In genomic region chr20:20712474-20713243, GRCh38 we compare ENCODE assay signal across 1 cellular context.
TF ChIP-seq lines count a peak whose summit lies in the region.

RALGAPA2 (minus strand) TSS chr20:20712644; CDS start chr20:20712480, 164 bp downstream.

TF ChIP-seq in HepG2, 621 proteins besides CTCF, POLR2A, EP300 and RAD21 (continued from another document):
- TF ChIP-seq ZGPAT (CRISPR knock-in tag; IDR thresholded peaks at IDR 0.05), result peak; percentile 90
- TF ChIP-seq U2AF1 (optimal IDR thresholded peaks at IDR 0.05; ENCODE audit: low read depth, low read length), result peak; percentile 71
- peak; percentile 93 for TF ChIP-seq THAP9 (CRISPR knock-in tag; IDR thresholded peaks at IDR 0.05; ENCODE audit: borderline replicate concordance)
- no peak; the same call in none of the 2 replicates for TF ChIP-seq ZBTB25 (CRISPR knock-in tag; IDR thresholded peaks at IDR 0.05)
- TF ChIP-seq THAP8 (CRISPR knock-in tag; IDR thresholded peaks at IDR 0.05; ENCODE audit: borderline replicate concordance), result peak; percentile 85; the same call in 1 of the 2 replicates
- 0 out of 2 replicates have a peak, but pooled peaks have one; percentile 89 for TF ChIP-seq SNAPC4 (CRISPR knock-in tag; IDR thresholded peaks at IDR 0.05)
- peak; percentile 57; the same call in 1 of the 2 replicates for TF ChIP-seq ZIK1 (CRISPR knock-in tag; IDR thresholded peaks at IDR 0.05; ENCODE audit: borderline replicate concordance, low read depth)
- TF ChIP-seq REPIN1 (CRISPR knock-in tag; IDR thresholded peaks at IDR 0.05; ENCODE audit: borderline replicate concordance, low read depth), result peak; percentile 78; the same call in 1 of the 2 replicates
- peak; percentile 14; the same call in 1 of the 2 replicates for TF ChIP-seq RAD51 (IDR thresholded peaks at IDR 0.05; ENCODE audit: borderline replicate concordance)
- peak; percentile 84 for TF ChIP-seq KMT2B (CRISPR knock-in tag; IDR thresholded peaks at IDR 0.05)
- no peak for TF ChIP-seq ZNF460 (CRISPR knock-in tag; IDR thresholded peaks at IDR 0.05; ENCODE audit: borderline replicate concordance)
- no peak for TF ChIP-seq ZNF337 (CRISPR knock-in tag; IDR thresholded peaks at IDR 0.05; ENCODE audit: borderline replicate concordance, low read depth)
- TF ChIP-seq ZNF792 (CRISPR knock-in tag; IDR thresholded peaks at IDR 0.05), result 0 out of 2 replicates have a peak, but pooled peaks have one; percentile 23
- TF ChIP-seq IKZF1 (IDR thresholded peaks at IDR 0.05), result no peak
- no peak for TF ChIP-seq CEBPB (IDR thresholded peaks at IDR 0.05; ENCODE audit: borderline replicate concordance, low read depth, low read length)
- peak; percentile 48; the same call in 1 of the 2 replicates for TF ChIP-seq ZNF768 (CRISPR knock-in tag; IDR thresholded peaks at IDR 0.05)
- no peak for TF ChIP-seq ATAD3A (CRISPR knock-in tag; IDR thresholded peaks at IDR 0.05)
- no peak for TF ChIP-seq SNAI1 (CRISPR knock-in tag; IDR thresholded peaks at IDR 0.05; ENCODE audit: borderline replicate concordance)
- peak; percentile 80 for TF ChIP-seq YY1 (IDR thresholded peaks at IDR 0.05; ENCODE audit: insufficient read depth, insufficient replicate concordance, low read depth, low read length)
TF ChIP-seq in HepG2: peak in this region for 288.
